ENCODE assay signal across 21 cellular contexts in genomic region chr11:119874660-119875238, GRCh38.
A peak's percentile ranks its signal among the peaks of the same experiment; 100 is the strongest.
DNase-seq lines count a peak whose midpoint lies in the region; ATAC-seq, FAIRE-seq and TF ChIP-seq lines count a peak whose summit lies in the region.
"Had no signal": no experiment of that assay in that cellular context is flagged by ENCODE, and none has a peak within 500 bp of the region (broad histone marks: within the 10 kb centered on the region; RNA-seq: fewer than 3 reads in every experiment).

No MANE protein-coding gene starts in this region.

- H3K4me1 ChIP-seq in kidney (ENCODE audit: control insufficient read depth in 1 of 2, insufficient read depth in 1 of 2, low read depth in 1 of 2, low read length in 2 of 2) (no peaks in the 10 kb centered on the region), upper lobe of right lung (no peaks in the 10 kb centered on the region), esophagus muscularis mucosa (no peaks in the 10 kb centered on the region)

- intact Hi-C loops in natural killer cell (cut with micrococcal nuclease) (no loop called here), kidney (cut with DNase I) (no loop called here), upper lobe of right lung (cut with DNase I) (no loop called here), esophagus muscularis mucosa (cut with DNase I) (no loop called here)

- no peak for TF ChIP-seq POLR2A in esophagus muscularis mucosa (IDR thresholded peaks at IDR 0.05; ENCODE audit: low read depth)

- no peaks in the 10 kb centered on the region for H3K9me3 ChIP-seq in kidney (ENCODE audit: control insufficient read depth in 1 of 2, low read length in 2 of 2)
- H3K9me3 ChIP-seq in upper lobe of right lung = no peaks in the 10 kb centered on the region
- H3K9me3 ChIP-seq in esophagus muscularis mucosa = no peaks in the 10 kb centered on the region

- TF ChIP-seq CTCF in natural killer cell (IDR thresholded peaks at IDR 0.05) (no peak), kidney (IDR thresholded peaks at IDR 0.05; ENCODE audit: borderline replicate concordance, extremely low read depth, insufficient read depth) (no peak), upper lobe of right lung (IDR thresholded peaks at IDR 0.05) (no peak), WTC11 (IDR thresholded peaks at IDR 0.05) (no peak), esophagus muscularis mucosa (IDR thresholded peaks at IDR 0.05) (no peak)

- H3K27ac Mint-ChIP-seq in natural killer cell treated with Interleukin-12 subunit alpha and Interleukin-12 subunit beta and Interleukin-15 and Interleukin-18, amount 100 ng/mL, for 72 hours = no peak overlapping the region
- H3K27ac Mint-ChIP-seq in natural killer cell (no peak overlapping the region), WTC11 (no peak overlapping the region)
- H3K27ac Mint-ChIP-seq: CD4-positive, alpha-beta T cell; HFFc6 had no signal

- CTCF ChIA-PET in WTC11 (lab: Charles Lee) = interaction anchor here (1.5 kb wide), 1 partner anchor 394 kb away, joined by 3 read pairs; no protein-coding TSS in a partner anchor

- no peaks in the 10 kb centered on the region for H3K9me3 Mint-ChIP-seq in natural killer cell treated with Interleukin-12 subunit alpha and Interleukin-12 subunit beta and Interleukin-15 and Interleukin-18, amount 100 ng/mL, for 72 hours
- H3K9me3 Mint-ChIP-seq in natural killer cell (no peaks in the 10 kb centered on the region), WTC11 (no peaks in the 10 kb centered on the region)
- H3K9me3 Mint-ChIP-seq: CD4-positive, alpha-beta T cell; HFFc6 had no signal

- DNase-seq in natural killer cell treated with Interleukin-12 subunit alpha and Interleukin-12 subunit beta and Interleukin-15 and Interleukin-18, amount 100 ng/mL, for 72 hours (ENCODE audit: low spot score) = peak; percentile 13
- DNase-seq in natural killer cell = no peak
- peak; percentile 57 for DNase-seq in NCI-H345 (lab: John Stamatoyannopoulos, UW)
- peak; percentile 17 for DNase-seq in kidney
- DNase-seq in upper lobe of right lung = peak; percentile 16
- no peak for DNase-seq in WTC11 (ENCODE audit: low spot score)
- no peak for DNase-seq in esophagus muscularis mucosa (ENCODE audit: extremely low spot score)
- DNase-seq: AML-193; Calu3; CD4-positive, alpha-beta T cell; DMS79 treated with DMSO at 0.1 percent for 48 hours; GF-D8; GOT3; HFFc6; KBM-7; NCI-H1105; NCI-H2029; SHP77 treated with DMSO at 0.1 percent for 48 hours had no signal

- H3K36me3 ChIP-seq in kidney (ENCODE audit: control insufficient read depth in 1 of 2, insufficient read depth in 2 of 2, low read length in 2 of 2) (no peaks in the 10 kb centered on the region), upper lobe of right lung (no peaks in the 10 kb centered on the region), esophagus muscularis mucosa (no peaks in the 10 kb centered on the region)

- H3K4me3 Mint-ChIP-seq in natural killer cell treated with Interleukin-12 subunit alpha and Interleukin-12 subunit beta and Interleukin-15 and Interleukin-18, amount 100 ng/mL, for 72 hours = no peak overlapping the region
- H3K4me3 Mint-ChIP-seq in natural killer cell = no peak overlapping the region
- no peak overlapping the region for H3K4me3 Mint-ChIP-seq in WTC11
- H3K4me3 Mint-ChIP-seq: CD4-positive, alpha-beta T cell; HFFc6 had no signal

- H3K27ac ChIP-seq in kidney (ENCODE audit: low read depth in 2 of 2, low read length in 2 of 2) = no peak overlapping the region
- H3K27ac ChIP-seq in upper lobe of right lung = no peak overlapping the region
- H3K27ac ChIP-seq in esophagus muscularis mucosa (replicated peaks in 1 of 4) = no peak overlapping the region
- H3K27ac ChIP-seq: HL-60 had no signal

- WGBS in esophagus muscularis mucosa = 53% methylated on average over 12 of the region's 15 CpGs

- peaks cover 6 to 12% of the 10 kb centered on the region in 2 donors for H3K27me3 Mint-ChIP-seq in natural killer cell treated with Interleukin-12 subunit alpha and Interleukin-12 subunit beta and Interleukin-15 and Interleukin-18, amount 100 ng/mL, for 72 hours
- H3K27me3 Mint-ChIP-seq in natural killer cell (ENCODE audit: low read depth in 2 of 2) = peaks cover 5 to 6% of the 10 kb centered on the region in 2 donors
- H3K27me3 Mint-ChIP-seq in WTC11 (ENCODE audit: low read depth) = peaks cover 3% of the 10 kb centered on the region; the same call in 1 of the 2 replicates

- ATAC-seq in natural killer cell treated with Interleukin-12 subunit alpha and Interleukin-12 subunit beta and Interleukin-15 and Interleukin-18, amount 100 ng/mL, for 72 hours = no peak
- ATAC-seq in natural killer cell (no peak), upper lobe of right lung (no peak), WTC11 (no peak), GM18870 (IDR thresholded peaks at IDR 0.05; ENCODE audit: unreplicated experiment) (no peak)

- peaks cover 17% of the 10 kb centered on the region for H3K27me3 ChIP-seq in upper lobe of right lung
- H3K27me3 ChIP-seq in esophagus muscularis mucosa = peaks cover 0 to 90% (median 0%) of the 10 kb centered on the region in 4 donors

- no peaks in the 10 kb centered on the region for H3K4me1 Mint-ChIP-seq in natural killer cell treated with Interleukin-12 subunit alpha and Interleukin-12 subunit beta and Interleukin-15 and Interleukin-18, amount 100 ng/mL, for 72 hours (ENCODE audit: low read depth in 2 of 2)
- H3K4me1 Mint-ChIP-seq in natural killer cell = no peaks in the 10 kb centered on the region
- H3K4me1 Mint-ChIP-seq in WTC11 = peaks cover 10% of the 10 kb centered on the region

- POLR2A ChIA-PET in WTC11 (lab: Charles Lee) = no interaction called here

- no peak for TF ChIP-seq EP300 in esophagus muscularis mucosa (IDR thresholded peaks at IDR 0.05)

- H3K4me3 ChIP-seq in kidney (ENCODE audit: low read length in 2 of 2) (no peak overlapping the region), upper lobe of right lung (no peak overlapping the region), esophagus muscularis mucosa (no peak overlapping the region)

- H3K9ac ChIP-seq in kidney (ENCODE audit: low read length in 2 of 2) = no peak overlapping the region

- no peaks in the 10 kb centered on the region for H3K36me3 Mint-ChIP-seq in natural killer cell treated with Interleukin-12 subunit alpha and Interleukin-12 subunit beta and Interleukin-15 and Interleukin-18, amount 100 ng/mL, for 72 hours
- H3K36me3 Mint-ChIP-seq in natural killer cell (no peaks in the 10 kb centered on the region), WTC11 (no peaks in the 10 kb centered on the region)

- no peak for FAIRE-seq in kidney (lab: Jason Lieb, UNC)
- FAIRE-seq: RCC 7860 had no signal

TF ChIP-seq in WTC11, 78 proteins besides CTCF, POLR2A, EP300 and RAD21:
- no peak for TF ChIP-seq ELF4 (CRISPR knock-in tag; IDR thresholded peaks at IDR 0.05; ENCODE audit: low read depth)

Comparison
In these comparisons a context has a peak if more than half of its experiments do, and no peak if none do; other contexts are left out.
1. DNase-seq: peak in natural killer cell treated with Interleukin-12 subunit alpha and Interleukin-12 subunit beta and Interleukin-15 and Interleukin-18, amount 100 ng/mL, for 72 hours (single experiment), NCI-H345 (single experiment), kidney (single experiment) and upper lobe of right lung (single experiment); none in natural killer cell (single experiment), WTC11 (single experiment) and esophagus muscularis mucosa (single experiment).